8 cellular contexts compared by ENCODE assay signal in genomic region chr13:32538234-32538620, GRCh38. TPM values are rescaled to one million over a fixed set of nuclear protein-coding genes. Genes with fewer than 3 reads are reported as not detected.
DNase-seq lines count a peak whose midpoint lies in the region; ATAC-seq and TF ChIP-seq lines count a peak whose summit lies in the region.

No MANE protein-coding gene starts in this region.

- peaks cover 48% of the 10 kb centered on the region for H3K36me3 Mint-ChIP-seq in effector memory CD8-positive, alpha-beta T cell (ENCODE audit: insufficient read depth)

- CTCF ChIA-PET in RWPE1 (lab: Yijun Ruan, JAX), result no interaction called here

- H3K4me1 ChIP-seq in mononuclear cell (ENCODE audit: insufficient read depth, low read length), result peaks cover 39% of the 10 kb centered on the region

- H3K4me1 Mint-ChIP-seq in effector memory CD8-positive, alpha-beta T cell (ENCODE audit: low read depth in 2 of 2), result peaks cover 31 to 48% of the 10 kb centered on the region in 2 donors

- TF ChIP-seq CTCF in RWPE1 (conservative IDR thresholded peaks at IDR 0.05; ENCODE audit: low read depth), result no peak

- H3K27ac ChIP-seq in RWPE1, result peak overlapping the region; percentile 87

- no peaks in the 10 kb centered on the region for H3K9me3 ChIP-seq in mononuclear cell (ENCODE audit: low read depth, low read length)

- peak overlapping the region; percentile 93 for H3K4me3 ChIP-seq in mononuclear cell (ENCODE audit: low read length)

- no peaks in the 10 kb centered on the region for H3K9me3 Mint-ChIP-seq in effector memory CD8-positive, alpha-beta T cell

- peak; percentile 53 for ATAC-seq in GM18861 (IDR thresholded peaks at IDR 0.05; ENCODE audit: unreplicated experiment)
- ATAC-seq in HG02981 (IDR thresholded peaks at IDR 0.05; ENCODE audit: unreplicated experiment), result peak; percentile 75
- ATAC-seq in effector memory CD8-positive, alpha-beta T cell (replicated peaks), result peak; percentile 76

- DNase-seq in AML-193 (lab: John Stamatoyannopoulos, UW) (peak; percentile 61 to 85), RWPE1 (ENCODE audit: low spot score) (peak; percentile 55), ureter (ENCODE audit: low spot score) (peak; percentile 60), COR-L47 (lab: John Stamatoyannopoulos, UW) (no peak)
- DNase-seq in effector memory CD8-positive, alpha-beta T cell, result no peak

- peak overlapping the region; percentile 97 to 99 for H3K4me3 Mint-ChIP-seq in effector memory CD8-positive, alpha-beta T cell

- H3K27me3 ChIP-seq in mononuclear cell (ENCODE audit: insufficient read depth, low read length), result no peaks in the 10 kb centered on the region

- peaks cover 8 to 9% of the 10 kb centered on the region in 2 donors for H3K27me3 Mint-ChIP-seq in effector memory CD8-positive, alpha-beta T cell

- POLR2A ChIA-PET in RWPE1 (lab: Yijun Ruan, JAX; ENCODE audit: low non-redundant PET), result interaction anchor here (0.7 kb wide), 1 partner anchor 204 kb away, joined by 3 read pairs; no protein-coding TSS in a partner anchor

- peak overlapping the region; percentile 100 for H3K27ac Mint-ChIP-seq in effector memory CD8-positive, alpha-beta T cell

RNA-seq across cellular contexts. Expression of gene N4BP2L2, which starts 0.4 kb away (rescaled TPM):
- total RNA-seq in mononuclear cell, result 220 TPM
- total RNA-seq in ureter, result 245 TPM

RNA-seq across cellular contexts. Expression of gene PDS5B, which starts 48.0 kb away (rescaled TPM):
- total RNA-seq in mononuclear cell (59.5 TPM), ureter (53.3 TPM)

Comparison
In these comparisons a context has a peak if more than half of its experiments do, and no peak if none do; other contexts are left out.
1. DNase-seq: peak in AML-193 (2 of 2), RWPE1 (single experiment) and ureter (single experiment); none in effector memory CD8-positive, alpha-beta T cell (0 of 3) and COR-L47 (single experiment).
2. Peak in every context shown above with its lines, with median percentiles within 50 percentile points of each other: ATAC-seq.